ENCODE assay signal across 15 cellular contexts in genomic region chr10:11080564-11080984, GRCh38.
A peak's percentile ranks its signal among the peaks of the same experiment; 100 is the strongest.
DNase-seq lines count a peak whose midpoint lies in the region; ATAC-seq and TF ChIP-seq lines count a peak whose summit lies in the region.
"Had no signal": no experiment of that assay in that cellular context is flagged by ENCODE, and none has a peak within 500 bp of the region (broad histone marks: within the 10 kb centered on the region; RNA-seq: fewer than 3 reads in every experiment).

No MANE protein-coding gene starts in this region.

- H3K36me3 Mint-ChIP-seq in natural killer cell treated with Interleukin-12 subunit alpha and Interleukin-12 subunit beta and Interleukin-15 and Interleukin-18, amount 100 ng/mL, for 72 hours: no peaks in the 10 kb centered on the region
- H3K36me3 Mint-ChIP-seq in naive thymus-derived CD8-positive, alpha-beta T cell: no peaks in the 10 kb centered on the region
- H3K36me3 Mint-ChIP-seq: activated naive CD4-positive, alpha-beta T cell treated with anti-CD3 and anti-CD28 coated beads, Interleukin-2, amount 50 U/mL, for 24 hours; immature natural killer cell had no signal

- H3K27me3 Mint-ChIP-seq in natural killer cell treated with Interleukin-12 subunit alpha and Interleukin-12 subunit beta and Interleukin-15 and Interleukin-18, amount 100 ng/mL, for 72 hours: peaks cover 4 to 9% of the 10 kb centered on the region in 2 donors
- H3K27me3 Mint-ChIP-seq in naive thymus-derived CD8-positive, alpha-beta T cell: peaks cover 0 to 7% (median 4%) of the 10 kb centered on the region in 5 donors
- H3K27me3 Mint-ChIP-seq: activated naive CD4-positive, alpha-beta T cell treated with anti-CD3 and anti-CD28 coated beads, Interleukin-2, amount 50 U/mL, for 24 hours had no signal

- POLR2A ChIA-PET in naive thymus-derived CD8-positive, alpha-beta T cell (lab: Charles Lee): no interaction called here

- ATAC-seq in GM19025 (IDR thresholded peaks at IDR 0.05; ENCODE audit: low read depth, unreplicated experiment): peak; percentile 53
- ATAC-seq in GM21619 (IDR thresholded peaks at IDR 0.05; ENCODE audit: unreplicated experiment): peak; percentile 86
- ATAC-seq in HG03342 (IDR thresholded peaks at IDR 0.05; ENCODE audit: unreplicated experiment): peak; percentile 79
- ATAC-seq in natural killer cell treated with Interleukin-12 subunit alpha and Interleukin-12 subunit beta and Interleukin-15 and Interleukin-18, amount 100 ng/mL, for 72 hours: no peak
- no peak for ATAC-seq in naive thymus-derived CD8-positive, alpha-beta T cell

- no peaks in the 10 kb centered on the region for H3K4me1 Mint-ChIP-seq in natural killer cell treated with Interleukin-12 subunit alpha and Interleukin-12 subunit beta and Interleukin-15 and Interleukin-18, amount 100 ng/mL, for 72 hours (ENCODE audit: low read depth in 2 of 2)
- peaks cover 0 to 2% (median 0%) of the 10 kb centered on the region in 4 donors for H3K4me1 Mint-ChIP-seq in naive thymus-derived CD8-positive, alpha-beta T cell
- H3K4me1 Mint-ChIP-seq: activated naive CD4-positive, alpha-beta T cell treated with anti-CD3 and anti-CD28 coated beads, Interleukin-2, amount 50 U/mL, for 24 hours; immature natural killer cell had no signal

- no peak for TF ChIP-seq CTCF in GM12864 (IDR thresholded peaks at IDR 0.05; ENCODE audit: low read depth, low read length, missing control alignments)

- no peak overlapping the region for H3K27ac Mint-ChIP-seq in natural killer cell treated with Interleukin-12 subunit alpha and Interleukin-12 subunit beta and Interleukin-15 and Interleukin-18, amount 100 ng/mL, for 72 hours
- no peak overlapping the region for H3K27ac Mint-ChIP-seq in naive thymus-derived CD8-positive, alpha-beta T cell
- H3K27ac Mint-ChIP-seq: activated naive CD4-positive, alpha-beta T cell treated with anti-CD3 and anti-CD28 coated beads, Interleukin-2, amount 50 U/mL, for 24 hours; immature natural killer cell had no signal

- peak; percentile 34 for DNase-seq in GM12864 (ENCODE audit: low read depth)
- no peak for DNase-seq in natural killer cell treated with Interleukin-12 subunit alpha and Interleukin-12 subunit beta and Interleukin-15 and Interleukin-18, amount 100 ng/mL, for 72 hours (ENCODE audit: low spot score)
- no peak for DNase-seq in medulla oblongata (ENCODE audit: extremely low spot score)
- no peak for DNase-seq in stimulated activated CD4-positive, alpha-beta T cell treated with anti-CD3 and anti-CD28 coated beads, Interleukin-4, amount 100 ng/mL, for 1 hour
- no peak for DNase-seq in naive thymus-derived CD8-positive, alpha-beta T cell
- DNase-seq: foreskin melanocyte, immature natural killer cell, NCI-H2171, SK-N-SH, spleen had no signal

- H3K9me3 Mint-ChIP-seq in natural killer cell treated with Interleukin-12 subunit alpha and Interleukin-12 subunit beta and Interleukin-15 and Interleukin-18, amount 100 ng/mL, for 72 hours: no peaks in the 10 kb centered on the region
- peaks cover 0 to 2% (median 0%) of the 10 kb centered on the region in 9 donors for H3K9me3 Mint-ChIP-seq in naive thymus-derived CD8-positive, alpha-beta T cell
- H3K9me3 Mint-ChIP-seq: activated naive CD4-positive, alpha-beta T cell treated with anti-CD3 and anti-CD28 coated beads, Interleukin-2, amount 50 U/mL, for 24 hours; immature natural killer cell had no signal

- no peak overlapping the region for H3K4me3 ChIP-seq in GM12864 (ENCODE audit: low read depth, low read length)
- H3K4me3 ChIP-seq: cardiac muscle cell, spleen had no signal

- H3K4me3 Mint-ChIP-seq in natural killer cell treated with Interleukin-12 subunit alpha and Interleukin-12 subunit beta and Interleukin-15 and Interleukin-18, amount 100 ng/mL, for 72 hours: no peak overlapping the region
- H3K4me3 Mint-ChIP-seq in naive thymus-derived CD8-positive, alpha-beta T cell: no peak overlapping the region
- H3K4me3 Mint-ChIP-seq: activated naive CD4-positive, alpha-beta T cell treated with anti-CD3 and anti-CD28 coated beads, Interleukin-2, amount 50 U/mL, for 24 hours; immature natural killer cell had no signal

Comparison
In these comparisons a context has a peak if more than half of its experiments do, and no peak if none do; other contexts are left out.
1. ATAC-seq: peak in GM19025 (single experiment), GM21619 (single experiment) and HG03342 (single experiment); none in natural killer cell treated with Interleukin-12 subunit alpha and Interleukin-12 subunit beta and Interleukin-15 and Interleukin-18, amount 100 ng/mL, for 72 hours (0 of 2) and naive thymus-derived CD8-positive, alpha-beta T cell (0 of 2).